10 cellular contexts compared by ENCODE assay signal in the genomic region with DNA sequence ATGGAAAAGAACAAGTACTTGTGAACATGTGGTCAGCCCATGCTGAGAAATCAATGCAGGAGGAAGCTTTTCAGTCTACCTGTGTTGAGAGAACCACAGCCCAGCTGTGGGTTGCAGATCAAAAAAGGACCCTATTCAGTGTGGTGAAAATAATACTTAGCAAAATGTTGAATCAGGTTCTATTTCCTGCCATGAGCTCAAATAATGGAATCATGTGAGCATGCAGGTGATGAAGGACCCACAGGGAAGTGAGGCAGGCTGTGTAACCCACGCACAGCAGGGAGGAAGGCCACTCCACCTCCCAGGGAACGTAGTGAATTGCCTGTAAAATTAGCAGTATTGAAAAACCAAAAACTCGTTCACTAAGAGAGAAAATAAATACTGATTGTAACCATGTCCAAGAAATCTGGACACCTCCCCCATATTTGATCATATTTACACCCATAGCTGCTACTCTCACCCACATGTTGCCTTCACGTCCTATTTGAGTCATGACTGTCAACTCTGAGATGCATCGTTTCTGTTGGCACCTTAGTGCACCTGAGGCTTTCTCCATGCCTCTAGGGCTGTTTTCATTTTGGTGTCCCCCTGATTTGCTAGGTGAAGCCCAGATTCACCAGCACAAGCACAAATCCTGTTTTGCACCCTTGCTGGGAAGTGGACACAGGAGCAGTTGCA. TPM values are rescaled to one million over a fixed set of nuclear protein-coding genes. Genes with fewer than 3 reads are reported as not detected.
A peak's percentile ranks its signal among the peaks of the same experiment; 100 is the strongest.
DNase-seq lines count a peak whose midpoint lies in the region; ATAC-seq and TF ChIP-seq lines count a peak whose summit lies in the region.
"Had no signal": no experiment of that assay in that cellular context is flagged by ENCODE, and none has a peak within 500 bp of the region (broad histone marks: within the 10 kb centered on the region; RNA-seq: fewer than 3 reads in every experiment).

No MANE protein-coding gene starts in this region.

- TF ChIP-seq CTCF in activated CD8-positive, alpha-beta T cell treated with anti-CD3 and anti-CD28 coated beads for 36 hours (IDR thresholded peaks at IDR 0.05), result no peak

- H3K36me3 Mint-ChIP-seq in activated CD8-positive, alpha-beta T cell treated with anti-CD3 and anti-CD28 coated beads for 36 hours (ENCODE audit: low read depth), result no peaks in the 10 kb centered on the region

- in situ Hi-C loops in KBM-7 (cut with MboI; ENCODE audit: low pct_unique_long_range_greater_than_20kb, low sequenced_read_pairs), result no loop called here

- POLR2A ChIA-PET in activated CD8-positive, alpha-beta T cell treated with anti-CD3 and anti-CD28 coated beads for 36 hours (lab: Charles Lee), result interaction anchor here (1.3 kb wide), 1 partner anchor 9 kb away, joined by 3 read pairs; no protein-coding TSS in a partner anchor

- DNase-seq in activated CD8-positive, alpha-beta T cell treated with anti-CD3 and anti-CD28 coated beads for 36 hours, result peak; percentile 23
- DNase-seq in NCI-H446 treated with DMSO at 0.1 percent for 48 hours (lab: John Stamatoyannopoulos, UW) (no peak), KBM-7 (no peak), epidermal melanocyte (ENCODE audit: insufficient read length, low spot score) (no peak)
- DNase-seq: activated naive CD4-positive, alpha-beta T cell; T1000 had no signal

- CTCF ChIA-PET in activated CD8-positive, alpha-beta T cell treated with anti-CD3 and anti-CD28 coated beads for 36 hours (lab: Charles Lee), result interaction anchor here (1.2 to 1.8 kb wide), 6 partner anchors 10 to 292 kb away, joined by 3 to 5 read pairs (median 3); no protein-coding TSS in a partner anchor

- intact Hi-C loops in activated CD8-positive, alpha-beta T cell treated with anti-CD3 and anti-CD28 coated beads for 36 hours (cut with micrococcal nuclease), result loop anchor here (2.0 kb wide), 1 partner anchor 47 kb away; no protein-coding TSS in a partner anchor

- H3K27ac Mint-ChIP-seq in activated CD8-positive, alpha-beta T cell treated with anti-CD3 and anti-CD28 coated beads for 36 hours, result peak overlapping the region; percentile 52

- H3K9me3 Mint-ChIP-seq in activated CD8-positive, alpha-beta T cell treated with anti-CD3 and anti-CD28 coated beads for 36 hours, result no peaks in the 10 kb centered on the region

- peaks cover 15% of the 10 kb centered on the region for H3K27me3 Mint-ChIP-seq in activated CD8-positive, alpha-beta T cell treated with anti-CD3 and anti-CD28 coated beads for 36 hours

- H3K4me3 Mint-ChIP-seq in activated CD8-positive, alpha-beta T cell treated with anti-CD3 and anti-CD28 coated beads for 36 hours, result no peak overlapping the region

- ATAC-seq in GM18502 (IDR thresholded peaks at IDR 0.05; ENCODE audit: poor library complexity, unreplicated experiment) (peak; percentile 32), GM19351 (IDR thresholded peaks at IDR 0.05; ENCODE audit: unreplicated experiment) (peak; percentile 27), HG03045 (IDR thresholded peaks at IDR 0.05; ENCODE audit: unreplicated experiment) (peak; percentile 14), SK-N-SH treated with all-trans-retinoic acid at 6 μM for 48 hours (no peak)
- peak; percentile 65 for ATAC-seq in activated CD8-positive, alpha-beta T cell treated with anti-CD3 and anti-CD28 coated beads for 36 hours

- peaks cover 20% of the 10 kb centered on the region for H3K4me1 Mint-ChIP-seq in activated CD8-positive, alpha-beta T cell treated with anti-CD3 and anti-CD28 coated beads for 36 hours (ENCODE audit: low read depth)

TF ChIP-seq in SK-N-SH treated with all-trans-retinoic acid at 6 μM for 48 hours, 23 proteins besides CTCF, POLR2A, EP300 and RAD21:
- no peak for TF ChIP-seq OSR1 (CRISPR knock-in tag; IDR thresholded peaks at IDR 0.05)
- no peak for TF ChIP-seq GLIS3 (CRISPR knock-in tag; IDR thresholded peaks at IDR 0.05)
- TF ChIP-seq RARB (CRISPR knock-in tag; IDR thresholded peaks at IDR 0.05), result no peak
- TF ChIP-seq PPARA (CRISPR knock-in tag; IDR thresholded peaks at IDR 0.05; ENCODE audit: borderline replicate concordance), result no peak
- TF ChIP-seq ARNTL (CRISPR knock-in tag; IDR thresholded peaks at IDR 0.05; ENCODE audit: borderline replicate concordance, low read depth), result no peak
- no peak for TF ChIP-seq ZNF565 (CRISPR knock-in tag; conservative IDR thresholded peaks at IDR 0.05; ENCODE audit: low read depth)
- TF ChIP-seq BACH2 (CRISPR knock-in tag; IDR thresholded peaks at IDR 0.05; ENCODE audit: borderline replicate concordance), result no peak
- no peak for TF ChIP-seq ZNF8 (CRISPR knock-in tag; IDR thresholded peaks at IDR 0.05)
- TF ChIP-seq, protein P1, sequence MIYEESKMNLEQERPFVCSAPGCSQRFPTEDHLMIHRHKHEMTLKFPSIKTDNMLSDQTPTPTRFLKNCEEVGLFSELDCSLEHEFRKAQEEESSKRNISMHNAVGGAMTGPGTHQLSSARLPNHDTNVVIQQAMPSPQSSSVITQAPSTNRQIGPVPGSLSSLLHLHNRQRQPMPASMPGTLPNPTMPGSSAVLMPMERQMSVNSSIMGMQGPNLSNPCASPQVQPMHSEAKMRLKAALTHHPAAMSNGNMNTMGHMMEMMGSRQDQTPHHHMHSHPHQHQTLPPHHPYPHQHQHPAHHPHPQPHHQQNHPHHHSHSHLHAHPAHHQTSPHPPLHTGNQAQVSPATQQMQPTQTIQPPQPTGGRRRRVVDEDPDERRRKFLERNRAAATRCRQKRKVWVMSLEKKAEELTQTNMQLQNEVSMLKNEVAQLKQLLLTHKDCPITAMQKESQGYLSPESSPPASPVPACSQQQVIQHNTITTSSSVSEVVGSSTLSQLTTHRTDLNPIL (CRISPR knock-in tag; IDR thresholded peaks at IDR 0.05; ENCODE audit: low read depth), result no peak
- TF ChIP-seq ZFP30 (CRISPR knock-in tag; IDR thresholded peaks at IDR 0.05), result no peak
- TF ChIP-seq SNAI2 (CRISPR knock-in tag; IDR thresholded peaks at IDR 0.05), result no peak
- no peak for TF ChIP-seq ESRRG (CRISPR knock-in tag; IDR thresholded peaks at IDR 0.05)
- TF ChIP-seq, protein P2, sequence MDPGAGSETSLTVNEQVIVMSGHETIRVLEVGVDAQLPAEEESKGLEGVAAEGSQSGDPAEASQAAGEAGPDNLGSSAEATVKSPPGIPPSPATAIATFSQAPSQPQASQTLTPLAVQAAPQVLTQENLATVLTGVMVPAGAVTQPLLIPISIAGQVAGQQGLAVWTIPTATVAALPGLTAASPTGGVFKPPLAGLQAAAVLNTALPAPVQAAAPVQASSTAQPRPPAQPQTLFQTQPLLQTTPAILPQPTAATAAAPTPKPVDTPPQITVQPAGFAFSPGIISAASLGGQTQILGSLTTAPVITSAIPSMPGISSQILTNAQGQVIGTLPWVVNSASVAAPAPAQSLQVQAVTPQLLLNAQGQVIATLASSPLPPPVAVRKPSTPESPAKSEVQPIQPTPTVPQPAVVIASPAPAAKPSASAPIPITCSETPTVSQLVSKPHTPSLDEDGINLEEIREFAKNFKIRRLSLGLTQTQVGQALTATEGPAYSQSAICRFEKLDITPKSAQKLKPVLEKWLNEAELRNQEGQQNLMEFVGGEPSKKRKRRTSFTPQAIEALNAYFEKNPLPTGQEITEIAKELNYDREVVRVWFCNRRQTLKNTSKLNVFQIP (CRISPR knock-in tag; IDR thresholded peaks at IDR 0.05; ENCODE audit: borderline replicate concordance, low read depth), result no peak
- no peak for TF ChIP-seq ZFP3 (CRISPR knock-in tag; IDR thresholded peaks at IDR 0.05)
- no peak for TF ChIP-seq TOX (CRISPR knock-in tag; IDR thresholded peaks at IDR 0.05; ENCODE audit: borderline replicate concordance)
- no peak for TF ChIP-seq ISL1 (CRISPR knock-in tag; IDR thresholded peaks at IDR 0.05)
- TF ChIP-seq, protein P3, sequence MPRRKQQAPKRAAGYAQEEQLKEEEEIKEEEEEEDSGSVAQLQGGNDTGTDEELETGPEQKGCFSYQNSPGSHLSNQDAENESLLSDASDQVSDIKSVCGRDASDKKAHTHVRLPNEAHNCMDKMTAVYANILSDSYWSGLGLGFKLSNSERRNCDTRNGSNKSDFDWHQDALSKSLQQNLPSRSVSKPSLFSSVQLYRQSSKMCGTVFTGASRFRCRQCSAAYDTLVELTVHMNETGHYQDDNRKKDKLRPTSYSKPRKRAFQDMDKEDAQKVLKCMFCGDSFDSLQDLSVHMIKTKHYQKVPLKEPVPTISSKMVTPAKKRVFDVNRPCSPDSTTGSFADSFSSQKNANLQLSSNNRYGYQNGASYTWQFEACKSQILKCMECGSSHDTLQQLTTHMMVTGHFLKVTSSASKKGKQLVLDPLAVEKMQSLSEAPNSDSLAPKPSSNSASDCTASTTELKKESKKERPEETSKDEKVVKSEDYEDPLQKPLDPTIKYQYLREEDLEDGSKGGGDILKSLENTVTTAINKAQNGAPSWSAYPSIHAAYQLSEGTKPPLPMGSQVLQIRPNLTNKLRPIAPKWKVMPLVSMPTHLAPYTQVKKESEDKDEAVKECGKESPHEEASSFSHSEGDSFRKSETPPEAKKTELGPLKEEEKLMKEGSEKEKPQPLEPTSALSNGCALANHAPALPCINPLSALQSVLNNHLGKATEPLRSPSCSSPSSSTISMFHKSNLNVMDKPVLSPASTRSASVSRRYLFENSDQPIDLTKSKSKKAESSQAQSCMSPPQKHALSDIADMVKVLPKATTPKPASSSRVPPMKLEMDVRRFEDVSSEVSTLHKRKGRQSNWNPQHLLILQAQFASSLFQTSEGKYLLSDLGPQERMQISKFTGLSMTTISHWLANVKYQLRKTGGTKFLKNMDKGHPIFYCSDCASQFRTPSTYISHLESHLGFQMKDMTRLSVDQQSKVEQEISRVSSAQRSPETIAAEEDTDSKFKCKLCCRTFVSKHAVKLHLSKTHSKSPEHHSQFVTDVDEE (CRISPR knock-in tag; IDR thresholded peaks at IDR 0.05), result no peak

RNA-seq across cellular contexts. Expression of a gene that starts 20.5 kb away (rescaled TPM):
- total RNA-seq in activated CD8-positive, alpha-beta T cell treated with anti-CD3 and anti-CD28 coated beads for 36 hours, result 10 to 100 TPM; 19.8 to 22.6 TPM
